In genomic region chr1:228445867-228446584, GRCh38 we compare ENCODE assay signal across 8 cellular contexts. TPM values are rescaled to one million over a fixed set of nuclear protein-coding genes. Genes with fewer than 3 reads are reported as not detected.
DNase-seq lines count a peak whose midpoint lies in the region; ATAC-seq and TF ChIP-seq lines count a peak whose summit lies in the region.

No MANE protein-coding gene starts in this region.

- TF ChIP-seq CTCF in HFFc6 (IDR thresholded peaks at IDR 0.05): no peak
- TF ChIP-seq CTCF in natural killer cell (IDR thresholded peaks at IDR 0.05): no peak

- no peak overlapping the region for H3K27ac ChIP-seq in urinary bladder (ENCODE audit: low read depth)

- H3K9me3 Mint-ChIP-seq in HFFc6: no peaks in the 10 kb centered on the region
- no peaks in the 10 kb centered on the region for H3K9me3 Mint-ChIP-seq in activated CD4-positive, alpha-beta memory T cell treated with anti-CD3 and anti-CD28 coated beads, Interleukin-2, amount 10 ng/mL, durations not matched to agents 7 days and 5 days
- H3K9me3 Mint-ChIP-seq in natural killer cell: no peaks in the 10 kb centered on the region

- H3K27ac Mint-ChIP-seq in HFFc6 (no peak overlapping the region), natural killer cell (no peak overlapping the region)
- H3K27ac Mint-ChIP-seq in activated CD4-positive, alpha-beta memory T cell treated with anti-CD3 and anti-CD28 coated beads, Interleukin-2, amount 10 ng/mL, durations not matched to agents 7 days and 5 days: peak overlapping the region; percentile 18

- DNase-seq in EL (peak; percentile 47), HFFc6 (peak; percentile 23), fibroblast of gingiva (ENCODE audit: low read depth) (peak; percentile 47), natural killer cell (no peak), mesenteric fat pad (ENCODE audit: low spot score) (no peak), cortex of kidney (lab: John Stamatoyannopoulos, UW) (no peak)
- peak; percentile 52 for DNase-seq in activated CD4-positive, alpha-beta memory T cell treated with anti-CD3 and anti-CD28 coated beads, Interleukin-2, amount 10 ng/mL, durations not matched to agents 7 days and 5 days

- CTCF ChIA-PET in activated CD4-positive, alpha-beta memory T cell treated with anti-CD3 and anti-CD28 coated beads, Interleukin-2, amount 10 ng/mL, durations not matched to agents 7 days and 5 days (lab: Charles Lee): interaction anchor here (2.1 kb wide), 1 partner anchor 12 kb away, joined by 8 read pairs; a partner anchor contains a TSS

- ATAC-seq in natural killer cell: peak; percentile 52 to 91 (median 80)

- H3K4me1 ChIP-seq in urinary bladder (ENCODE audit: insufficient read depth): no peaks in the 10 kb centered on the region

- peaks cover 10% of the 10 kb centered on the region for H3K4me1 Mint-ChIP-seq in HFFc6 (ENCODE audit: low read depth)
- H3K4me1 Mint-ChIP-seq in activated CD4-positive, alpha-beta memory T cell treated with anti-CD3 and anti-CD28 coated beads, Interleukin-2, amount 10 ng/mL, durations not matched to agents 7 days and 5 days: peaks cover 19% of the 10 kb centered on the region
- H3K4me1 Mint-ChIP-seq in natural killer cell: peaks cover 13 to 16% of the 10 kb centered on the region in 2 donors

- H3K4me3 Mint-ChIP-seq in HFFc6 (peak overlapping the region; percentile 80), natural killer cell (peak overlapping the region; percentile 55)
- peak overlapping the region; percentile 74 for H3K4me3 Mint-ChIP-seq in activated CD4-positive, alpha-beta memory T cell treated with anti-CD3 and anti-CD28 coated beads, Interleukin-2, amount 10 ng/mL, durations not matched to agents 7 days and 5 days

- 3% methylated on average over 50 of the region's 50 CpGs for WGBS in urinary bladder

- intact Hi-C loops in natural killer cell (cut with micrococcal nuclease): no loop called here

- POLR2A ChIA-PET in activated CD4-positive, alpha-beta memory T cell treated with anti-CD3 and anti-CD28 coated beads, Interleukin-2, amount 10 ng/mL, durations not matched to agents 7 days and 5 days (lab: Charles Lee): interaction anchor here (0.6 to 2.9 kb wide), 3 partner anchors 10 to 17 kb away, joined by 3 to 17 read pairs (median 4); a partner anchor contains a TSS

- peaks cover 36% of the 10 kb centered on the region for H3K27me3 Mint-ChIP-seq in HFFc6 (ENCODE audit: insufficient read depth)
- peaks cover 57% of the 10 kb centered on the region for H3K27me3 Mint-ChIP-seq in activated CD4-positive, alpha-beta memory T cell treated with anti-CD3 and anti-CD28 coated beads, Interleukin-2, amount 10 ng/mL, durations not matched to agents 7 days and 5 days
- H3K27me3 Mint-ChIP-seq in natural killer cell (ENCODE audit: low read depth in 2 of 2): peaks cover 53 to 67% of the 10 kb centered on the region in 2 donors

- no peaks in the 10 kb centered on the region for H3K36me3 Mint-ChIP-seq in HFFc6 (ENCODE audit: low read depth)
- no peaks in the 10 kb centered on the region for H3K36me3 Mint-ChIP-seq in activated CD4-positive, alpha-beta memory T cell treated with anti-CD3 and anti-CD28 coated beads, Interleukin-2, amount 10 ng/mL, durations not matched to agents 7 days and 5 days (ENCODE audit: low read depth)
- H3K36me3 Mint-ChIP-seq in natural killer cell: no peaks in the 10 kb centered on the region

- peak overlapping the region; percentile 21 for H3K4me3 ChIP-seq in urinary bladder (ENCODE audit: low read depth, low read length)

- H3K36me3 ChIP-seq in urinary bladder (ENCODE audit: insufficient read depth): no peaks in the 10 kb centered on the region

RNA-seq across cellular contexts. Expression of gene TRIM17, which starts 29.4 kb away (rescaled TPM):
- total RNA-seq in HFFc6 (2021; fragmentation: NEBNext Ultra II Directional; extraction: Animal tissue kit (Norgen Biotek cat#: 25700)): under 1 TPM in 3 of 6 experiments, not detected in 3; 0.23 to 0.36 (median 0.30) TPM
- total RNA-seq in activated CD4-positive, alpha-beta memory T cell treated with anti-CD3 and anti-CD28 coated beads, Interleukin-2, amount 10 ng/mL, durations not matched to agents 7 days and 5 days: 1 to 10 TPM; 2.8 to 3.8 TPM
- 10 to 100 TPM in 1 of 3 donors, 1 to 10 TPM in 2; 8.0 to 13.4 (median 8.4) TPM for total RNA-seq in natural killer cell
- 1.9 TPM for total RNA-seq in urinary bladder
- 0.57 TPM for polyA plus RNA-seq in urinary bladder
- total RNA-seq in mesenteric fat pad: not detected

RNA-seq across cellular contexts. Expression of gene TRIM11, which starts 39.4 kb away (rescaled TPM):
- total RNA-seq in HFFc6 (2021; fragmentation: NEBNext Ultra II Directional; extraction: Animal tissue kit (Norgen Biotek cat#: 25700)): 10 to 100 TPM; 19.0 to 26.0 (median 21.8) TPM
- 10 to 100 TPM; 63.7 to 69.0 TPM for total RNA-seq in activated CD4-positive, alpha-beta memory T cell treated with anti-CD3 and anti-CD28 coated beads, Interleukin-2, amount 10 ng/mL, durations not matched to agents 7 days and 5 days
- total RNA-seq in natural killer cell (10 to 100 TPM; 65.1 to 91.4 (median 83.2) TPM), urinary bladder (10.4 TPM), mesenteric fat pad (12.2 TPM)
- polyA plus RNA-seq in urinary bladder: 15.2 TPM

RNA-seq across cellular contexts. Expression of gene RNF187, which starts 41.2 kb away (rescaled TPM):
- 100 to 1,000 TPM; 110 to 143 (median 130) TPM for total RNA-seq in HFFc6 (2021; fragmentation: NEBNext Ultra II Directional; extraction: Animal tissue kit (Norgen Biotek cat#: 25700))
- total RNA-seq in activated CD4-positive, alpha-beta memory T cell treated with anti-CD3 and anti-CD28 coated beads, Interleukin-2, amount 10 ng/mL, durations not matched to agents 7 days and 5 days: 100 to 1,000 TPM; 121 to 127 TPM
- total RNA-seq in natural killer cell (100 to 1,000 TPM in 1 of 3 donors, 10 to 100 TPM in 2; 68.6 to 102 (median 77.3) TPM), urinary bladder (31.7 TPM), mesenteric fat pad (82.4 TPM)
- polyA plus RNA-seq in urinary bladder: 44.2 TPM

Comparison
In these comparisons a context has a peak if more than half of its experiments do, and no peak if none do; other contexts are left out.
1. DNase-seq: peak in EL (single experiment), HFFc6 (single experiment), activated CD4-positive, alpha-beta memory T cell treated with anti-CD3 and anti-CD28 coated beads, Interleukin-2, amount 10 ng/mL, durations not matched to agents 7 days and 5 days (single experiment) and fibroblast of gingiva (single experiment); none in natural killer cell (single experiment), mesenteric fat pad (single experiment) and cortex of kidney (single experiment).
2. Peak in every context shown above with its lines, with median percentiles within 50 percentile points of each other: H3K4me3 Mint-ChIP-seq.